21 cellular contexts compared by ENCODE assay signal in the genomic region with DNA sequence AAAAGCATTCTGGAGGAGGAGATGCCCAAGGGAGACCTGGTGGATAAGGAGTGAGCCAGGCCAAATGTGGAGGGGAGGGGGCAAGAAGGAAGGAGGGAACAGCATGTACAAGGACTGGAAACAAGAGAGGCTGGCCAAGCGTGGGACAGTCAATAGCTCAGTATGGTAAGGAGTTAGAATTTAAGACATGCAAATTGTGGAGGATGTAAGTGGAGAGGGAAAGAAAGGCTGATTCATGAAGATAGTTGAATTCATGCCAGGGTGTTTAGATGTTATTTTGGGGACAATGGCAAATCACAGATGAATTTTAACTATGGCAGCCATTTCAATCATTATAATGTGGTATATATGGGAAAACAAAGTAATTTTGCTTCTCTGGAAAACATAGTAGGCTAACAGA.
DNase-seq lines count a peak whose midpoint lies in the region; TF ChIP-seq lines count a peak whose summit lies in the region.
"Had no signal": no experiment of that assay in that cellular context is flagged by ENCODE, and none has a peak within 500 bp of the region (broad histone marks: within the 10 kb centered on the region; RNA-seq: fewer than 3 reads in every experiment).

No MANE protein-coding gene starts in this region.

- in situ Hi-C loops in transverse colon (cut with MboI; ENCODE audit: low pct_ligation_motif_present in 1 of 4, low pct_unique_long_range_greater_than_20kb in 1 of 4, low sequenced_read_pairs in 3 of 4): loop anchor here in 1 of 4 donors (25.0 kb wide), 1 partner anchor 460 kb away; the partner anchor contains the start of gene MEIS1

- H2BK12ac ChIP-seq in mesenchymal stem cell (ENCODE audit: low read length in 2 of 2): peak overlapping the region in 1 of 2 experiments; percentile 91

- peak overlapping the region in 1 of 2 experiments; percentile 72 for H3K18ac ChIP-seq in mesenchymal stem cell (ENCODE audit: low read depth in 1 of 2, low read length in 2 of 2)

- 76% methylated on average over 1 of the region's 1 CpG for WGBS in mesenchymal stem cell
- 30 to 58% methylated on average over 1 of the region's 1 CpG for WGBS in transverse colon (ENCODE audit: low coverage in 1 of 2), 2 donors
- 68 to 91% (median 88%) methylated on average over 1 of the region's 1 CpG for WGBS in stomach, 5 donors

- no peak overlapping the region for H3K4ac ChIP-seq in mesenchymal stem cell (ENCODE audit: low read depth in 1 of 2, low read length in 2 of 2)

- H3K4me3 Mint-ChIP-seq in chondrocyte (ENCODE audit: unreplicated experiment): no peak overlapping the region
- H3K4me3 Mint-ChIP-seq: activated CD4-positive, alpha-beta T cell treated with anti-CD3 and anti-CD28 coated beads, Interleukin-2, amount 10 ng/mL, durations not matched to agents 7 days and 5 days; activated naive CD4-positive, alpha-beta T cell treated with anti-CD3 and anti-CD28 coated beads, Interleukin-2, amount 50 U/mL, for 24 hours; CD4-positive, alpha-beta T cell; central memory CD8-positive, alpha-beta T cell; naive thymus-derived CD8-positive, alpha-beta T cell; stimulated activated memory B cell treated with anti-CD40 and anti-IgM and Interleukin-4, amounts not matched to agents 10 μg/mL and 1 μg/mL and 100 μg/mL, for 72 hours had no signal

- peak overlapping the region; percentile 52 for H3K27ac Mint-ChIP-seq in chondrocyte (ENCODE audit: unreplicated experiment)
- H3K27ac Mint-ChIP-seq: activated CD4-positive, alpha-beta T cell treated with anti-CD3 and anti-CD28 coated beads, Interleukin-2, amount 10 ng/mL, durations not matched to agents 7 days and 5 days; activated naive CD4-positive, alpha-beta T cell treated with anti-CD3 and anti-CD28 coated beads, Interleukin-2, amount 50 U/mL, for 24 hours; CD4-positive, alpha-beta T cell; naive thymus-derived CD8-positive, alpha-beta T cell; stimulated activated memory B cell treated with anti-CD40 and anti-IgM and Interleukin-4, amounts not matched to agents 10 μg/mL and 1 μg/mL and 100 μg/mL, for 72 hours had no signal

- peaks cover 24% of the 10 kb centered on the region for H3K4me1 Mint-ChIP-seq in chondrocyte (ENCODE audit: low read depth)
- H3K4me1 Mint-ChIP-seq: activated CD4-positive, alpha-beta T cell treated with anti-CD3 and anti-CD28 coated beads, Interleukin-2, amount 10 ng/mL, durations not matched to agents 7 days and 5 days; activated naive CD4-positive, alpha-beta T cell treated with anti-CD3 and anti-CD28 coated beads, Interleukin-2, amount 50 U/mL, for 24 hours; central memory CD8-positive, alpha-beta T cell; naive thymus-derived CD8-positive, alpha-beta T cell; stimulated activated memory B cell treated with anti-CD40 and anti-IgM and Interleukin-4, amounts not matched to agents 10 μg/mL and 1 μg/mL and 100 μg/mL, for 72 hours had no signal

- TF ChIP-seq EP300 in transverse colon (IDR thresholded peaks at IDR 0.05; ENCODE audit: low read depth) (peak; percentile 41), stomach (IDR thresholded peaks at IDR 0.05) (no peak)

- no peak for TF ChIP-seq POLR2A in transverse colon (IDR thresholded peaks at IDR 0.05)
- no peak for TF ChIP-seq POLR2A in stomach (IDR thresholded peaks at IDR 0.05)

- no peak overlapping the region for H2AFZ ChIP-seq in mesenchymal stem cell (ENCODE audit: low read depth, low read length)

- no peak overlapping the region for H3K27ac ChIP-seq in mesenchymal stem cell (ENCODE audit: low read length, poor library complexity, severe bottlenecking)
- peak overlapping the region; percentile 26 to 71 (median 61) for H3K27ac ChIP-seq in transverse colon
- peak overlapping the region in 1 of 5 donors; percentile 1 for H3K27ac ChIP-seq in stomach
- H3K27ac ChIP-seq: KMS-11 had no signal

- H4K8ac ChIP-seq in mesenchymal stem cell (ENCODE audit: low read length): peak overlapping the region; percentile 90

- no peak overlapping the region for H2BK15ac ChIP-seq in mesenchymal stem cell (ENCODE audit: low read depth, poor library complexity, severe bottlenecking)

- peak; percentile 34 for DNase-seq in LHCN-M2 (ENCODE audit: low read depth)
- DNase-seq in chondrocyte (ENCODE audit: low spot score): no peak
- no peak for DNase-seq in mesenchymal stem cell
- no peak for DNase-seq in transverse colon
- no peak for DNase-seq in stomach
- DNase-seq in effector CD8-positive, alpha-beta T cell (lab: John Stamatoyannopoulos, UW): no peak
- DNase-seq in NCI-H2029 treated with DMSO at 0.1 percent for 48 hours (lab: John Stamatoyannopoulos, UW): no peak
- DNase-seq: activated CD4-positive, alpha-beta T cell treated with anti-CD3 and anti-CD28 coated beads, Interleukin-2, amount 10 ng/mL, durations not matched to agents 7 days and 5 days; activated T-cell treated with anti-CD3 and anti-CD28 coated beads for 4 hours; CD4-positive, alpha-beta T cell; heart right ventricle; left cardiac atrium; naive thymus-derived CD8-positive, alpha-beta T cell; NCI-H2227 treated with DMSO at 0.1 percent for 48 hours; Right ventricle myocardium superior; T-helper 9 cell had no signal

- no peak overlapping the region for H2BK120ac ChIP-seq in mesenchymal stem cell (ENCODE audit: low read depth, low read length)

- no peak overlapping the region for H3K23ac ChIP-seq in mesenchymal stem cell (ENCODE audit: low read length in 2 of 2)

- no peaks in the 10 kb centered on the region for H3K36me3 Mint-ChIP-seq in chondrocyte (ENCODE audit: low read depth)
- H3K36me3 Mint-ChIP-seq: activated naive CD4-positive, alpha-beta T cell treated with anti-CD3 and anti-CD28 coated beads, Interleukin-2, amount 50 U/mL, for 24 hours; naive thymus-derived CD8-positive, alpha-beta T cell; stimulated activated memory B cell treated with anti-CD40 and anti-IgM and Interleukin-4, amounts not matched to agents 10 μg/mL and 1 μg/mL and 100 μg/mL, for 72 hours had no signal

- H3K4me1 ChIP-seq in mesenchymal stem cell (ENCODE audit: control insufficient read depth, insufficient read depth, low read depth, low read length): no peaks in the 10 kb centered on the region
- peaks cover 0 to 20% (median 1%) of the 10 kb centered on the region in 4 donors for H3K4me1 ChIP-seq in transverse colon
- peaks cover 0 to 14% (median 3%) of the 10 kb centered on the region in 4 donors for H3K4me1 ChIP-seq in stomach

- no peaks in the 10 kb centered on the region for H3K36me3 ChIP-seq in mesenchymal stem cell (ENCODE audit: control insufficient read depth in 1 of 2, insufficient read depth in 2 of 2, low read depth in 1 of 2, low read length in 2 of 2)
- no peaks in the 10 kb centered on the region for H3K36me3 ChIP-seq in transverse colon
- no peaks in the 10 kb centered on the region for H3K36me3 ChIP-seq in stomach
- H3K36me3 ChIP-seq: heart right ventricle had no signal

- no peak overlapping the region for H2BK5ac ChIP-seq in mesenchymal stem cell (ENCODE audit: low read depth, low read length, poor library complexity, severe bottlenecking)

- no peak overlapping the region for H2AK5ac ChIP-seq in mesenchymal stem cell (ENCODE audit: low read length, severe bottlenecking)

- H3K9me3 Mint-ChIP-seq in chondrocyte (ENCODE audit: low read depth): no peaks in the 10 kb centered on the region
- H3K9me3 Mint-ChIP-seq: activated CD4-positive, alpha-beta T cell treated with anti-CD3 and anti-CD28 coated beads, Interleukin-2, amount 10 ng/mL, durations not matched to agents 7 days and 5 days; activated naive CD4-positive, alpha-beta T cell treated with anti-CD3 and anti-CD28 coated beads, Interleukin-2, amount 50 U/mL, for 24 hours; CD4-positive, alpha-beta T cell; central memory CD8-positive, alpha-beta T cell had no signal

- H3K9me3 ChIP-seq in mesenchymal stem cell (ENCODE audit: control insufficient read depth, low read length) (no peaks in the 10 kb centered on the region), transverse colon (no peaks in the 10 kb centered on the region), stomach (no peaks in the 10 kb centered on the region)

- intact Hi-C loops in transverse colon (cut with DNase I; ENCODE audit: low total_unique reads): no loop called here
- intact Hi-C loops in stomach (cut with DNase I; ENCODE audit: low total_unique reads): no loop called here

- no peak overlapping the region for H3K14ac ChIP-seq in mesenchymal stem cell (ENCODE audit: low read length in 2 of 2)

- no peak overlapping the region for H4K91ac ChIP-seq in mesenchymal stem cell (ENCODE audit: low read length)

- H3K27me3 ChIP-seq in mesenchymal stem cell (ENCODE audit: control insufficient read depth in 1 of 2, insufficient read depth in 1 of 2, low read length in 2 of 2) (no peaks in the 10 kb centered on the region), transverse colon (no peaks in the 10 kb centered on the region), stomach (no peaks in the 10 kb centered on the region)
- H3K27me3 ChIP-seq: heart right ventricle had no signal

- peaks cover 6% of the 10 kb centered on the region for H3K27me3 Mint-ChIP-seq in chondrocyte (ENCODE audit: low read depth)
- H3K27me3 Mint-ChIP-seq: activated CD4-positive, alpha-beta T cell treated with anti-CD3 and anti-CD28 coated beads, Interleukin-2, amount 10 ng/mL, durations not matched to agents 7 days and 5 days; activated naive CD4-positive, alpha-beta T cell treated with anti-CD3 and anti-CD28 coated beads, Interleukin-2, amount 50 U/mL, for 24 hours; CD4-positive, alpha-beta T cell; central memory CD8-positive, alpha-beta T cell; stimulated activated memory B cell treated with anti-CD40 and anti-IgM and Interleukin-4, amounts not matched to agents 10 μg/mL and 1 μg/mL and 100 μg/mL, for 72 hours had no signal

- H3K4me3 ChIP-seq in mesenchymal stem cell (ENCODE audit: insufficient read depth in 1 of 2, low read depth in 1 of 2, low read length in 2 of 2) (no peak overlapping the region), transverse colon (no peak overlapping the region), stomach (no peak overlapping the region)
- H3K4me3 ChIP-seq: GM12878, heart right ventricle had no signal

- H3K79me1 ChIP-seq in mesenchymal stem cell (replicated peaks; ENCODE audit: low read length, poor library complexity, severe bottlenecking): no peaks in the 10 kb centered on the region

- H3K9ac ChIP-seq in mesenchymal stem cell (ENCODE audit: low read length): peak overlapping the region; percentile 7
- H3K9ac ChIP-seq: KMS-11 had no signal

- no peak overlapping the region for H3K4me2 ChIP-seq in mesenchymal stem cell (ENCODE audit: low read length, poor library complexity, severe bottlenecking)
- H3K4me2 ChIP-seq: KMS-11 had no signal

- TF ChIP-seq CTCF in chondrocyte (IDR thresholded peaks at IDR 0.05) (no peak), transverse colon (IDR thresholded peaks at IDR 0.05) (no peak), stomach (IDR thresholded peaks at IDR 0.05) (no peak)
